ENCODE assay signal across 28 cellular contexts in genomic region chr12:122185079-122185478, GRCh38. TPM values are rescaled to one million over a fixed set of nuclear protein-coding genes. Genes with fewer than 3 reads are reported as not detected.
"Had no signal": no experiment of that assay in that cellular context is flagged by ENCODE, and none has a peak within 500 bp of the region (broad histone marks: within the 10 kb centered on the region; RNA-seq: fewer than 3 reads in every experiment).

No MANE protein-coding gene starts in this region.

- H3K36me3 Mint-ChIP-seq: activated naive CD4-positive, alpha-beta T cell treated with anti-CD3 and anti-CD28 coated beads, Interleukin-2, amount 10 ng/mL, durations not matched to agents 7 days and 5 days; stimulated activated effector memory CD8-positive, alpha-beta T cell treated with anti-CD3 and anti-CD28 coated beads, Interleukin-12 subunit alpha, Interleukin-12 subunit beta, amount 100 ng/mL, for 72 hours had no signal

- ATAC-seq: pancreas; sciatic nerve; stimulated activated effector memory CD8-positive, alpha-beta T cell treated with anti-CD3 and anti-CD28 coated beads, Interleukin-12 subunit alpha, Interleukin-12 subunit beta, amount 100 ng/mL, for 72 hours had no signal

- H3K4me3 ChIP-seq: colonic mucosa, pancreas, smooth muscle cell, thoracic aorta had no signal

- H3K9me3 Mint-ChIP-seq: activated naive CD4-positive, alpha-beta T cell treated with anti-CD3 and anti-CD28 coated beads, Interleukin-2, amount 10 ng/mL, durations not matched to agents 7 days and 5 days; activated naive CD8-positive, alpha-beta T cell treated with anti-CD3 and anti-CD28 coated beads, Interleukin-2, amount 50 U/mL, for 24 hours; activated T-cell treated with anti-CD3 and anti-CD28 coated beads, Interleukin-2, amount 50 U/mL, for 24 hours; stimulated activated effector memory CD8-positive, alpha-beta T cell treated with anti-CD3 and anti-CD28 coated beads, Interleukin-12 subunit alpha, Interleukin-12 subunit beta, amount 100 ng/mL, for 72 hours had no signal

- H3K4me1 ChIP-seq: colonic mucosa had no signal

- H3K36me3 ChIP-seq: brain microvascular endothelial cell, colonic mucosa, neutrophil, pancreas, thoracic aorta had no signal

- H3K4me2 ChIP-seq: smooth muscle cell had no signal

- H3K27ac Mint-ChIP-seq: activated CD8-positive, alpha-beta T cell treated with anti-CD3 and anti-CD28 coated beads, Interleukin-2, amount 10 ng/mL, durations not matched to agents 7 days and 5 days; activated naive CD4-positive, alpha-beta T cell treated with anti-CD3 and anti-CD28 coated beads, Interleukin-2, amount 10 ng/mL, durations not matched to agents 7 days and 5 days; activated T-cell treated with anti-CD3 and anti-CD28 coated beads, Interleukin-2, amount 50 U/mL, for 24 hours; stimulated activated effector memory CD8-positive, alpha-beta T cell treated with anti-CD3 and anti-CD28 coated beads, Interleukin-12 subunit alpha, Interleukin-12 subunit beta, amount 100 ng/mL, for 72 hours had no signal

- H3K27ac ChIP-seq: brain microvascular endothelial cell, colonic mucosa, neutrophil, pancreas, thoracic aorta had no signal

- H3K27me3 ChIP-seq: brain microvascular endothelial cell, colonic mucosa, pancreas had no signal

- DNase-seq: activated CD4-positive, alpha-beta T cell treated with anti-CD3 and anti-CD28 coated beads for 48 hours; activated CD4-positive, CD25-positive, alpha-beta regulatory T cell; activated CD8-positive, alpha-beta T cell treated with anti-CD3 and anti-CD28 coated beads, Interleukin-2, amount 10 ng/mL, durations not matched to agents 7 days and 5 days; activated effector memory CD4-positive, alpha-beta T cell treated with Interleukin-2 at 50 U/mL for 16 hours; activated naive CD4-positive, alpha-beta T cell treated with anti-CD3 and anti-CD28 coated beads, Interleukin-2, amount 10 ng/mL, durations not matched to agents 7 days and 5 days; activated naive CD8-positive, alpha-beta T cell treated with anti-CD3 and anti-CD28 coated beads, Interleukin-2, amount 50 U/mL, for 24 hours; activated T-cell treated with anti-CD3 and anti-CD28 coated beads, Interleukin-2, amount 50 U/mL, for 24 hours; anterior cingulate cortex; brain microvascular endothelial cell; central memory CD4-positive, alpha-beta T cell; colonic mucosa; erythroblast; foreskin melanocyte; hypothalamus; midbrain; pancreas; stimulated activated CD4-positive, alpha-beta T cell treated with anti-CD3 and anti-CD28 coated beads, Interleukin-4, amount 100 ng/mL, for 24 hours; T-helper 9 cell had no signal

- H3K4me3 Mint-ChIP-seq: activated T-cell treated with anti-CD3 and anti-CD28 coated beads, Interleukin-2, amount 50 U/mL, for 24 hours had no signal

- H3K9me3 ChIP-seq: colonic mucosa, neutrophil, pancreas, thoracic aorta had no signal

RNA-seq across cellular contexts. Expression of gene LRRC43, which starts 2.2 kb away (rescaled TPM):
- total RNA-seq: activated CD8-positive, alpha-beta T cell treated with anti-CD3 and anti-CD28 coated beads, Interleukin-2, amount 10 ng/mL, durations not matched to agents 7 days and 5 days; smooth muscle cell; thoracic aorta; urinary bladder had no signal

RNA-seq across cellular contexts. Expression of gene IL31, which starts 11.1 kb away (rescaled TPM):
- total RNA-seq: activated CD8-positive, alpha-beta T cell treated with anti-CD3 and anti-CD28 coated beads, Interleukin-2, amount 10 ng/mL, durations not matched to agents 7 days and 5 days; colonic mucosa; left lobe of liver; lung microvascular endothelial cell; pancreas; pulmonary artery endothelial cell; sciatic nerve; smooth muscle cell; thoracic aorta; urinary bladder had no signal
- polyA plus RNA-seq: keratinocyte, pancreas, smooth muscle cell, urinary bladder had no signal

RNA-seq across cellular contexts. Expression of gene B3GNT4, which starts 18.4 kb away (rescaled TPM):
- total RNA-seq: left lobe of liver, sciatic nerve, smooth muscle cell had no signal
